ENCODE assay signal across 1 cellular context in the genomic region with DNA sequence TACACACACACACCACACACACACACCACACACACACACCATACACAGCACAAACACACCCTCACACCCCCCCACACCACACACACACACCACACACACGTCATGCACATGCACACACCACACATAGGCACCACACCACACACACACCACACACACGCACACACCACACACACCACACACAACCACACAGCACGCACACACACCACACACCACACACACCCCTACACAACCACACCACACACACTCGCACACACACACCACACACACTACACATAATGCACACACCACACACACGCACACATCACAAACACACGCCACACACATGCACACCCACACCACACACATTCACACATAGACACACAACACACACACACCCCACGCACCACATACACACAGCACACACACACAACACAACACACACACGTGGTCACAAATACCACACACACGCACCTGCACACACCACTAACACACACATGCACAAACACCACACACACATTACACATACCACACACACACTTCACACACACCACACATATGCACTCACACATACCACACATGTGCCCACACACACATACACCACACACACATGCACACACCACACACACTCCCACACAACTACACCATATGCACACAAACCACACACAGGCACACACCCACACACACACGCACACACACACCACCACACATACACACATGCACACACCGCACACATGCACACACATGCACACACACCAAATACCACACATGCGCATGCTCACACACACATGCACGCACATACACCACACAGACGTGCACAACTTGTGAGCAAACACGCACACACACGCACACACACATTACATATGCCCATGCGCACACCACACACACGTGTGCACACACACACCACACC.
TF ChIP-seq lines count a peak whose summit lies in the region.

No MANE protein-coding gene starts in this region.

TF ChIP-seq in HEK293, 187 proteins besides CTCF, POLR2A, EP300 and RAD21 (continued from another document):
- TF ChIP-seq ZBTB10 (tag by site-specific recombination; IDR thresholded peaks at IDR 0.05), result no peak; the same call in 1 of the 2 replicates
- TF ChIP-seq ZNF701 (tag by site-specific recombination; IDR thresholded peaks at IDR 0.05), result no peak
- TF ChIP-seq ZBTB26 (tag by site-specific recombination; optimal IDR thresholded peaks at IDR 0.05), result peak; percentile 11
- TF ChIP-seq ZNF433 (tag by site-specific recombination; IDR thresholded peaks at IDR 0.05; ENCODE audit: low read depth), result no peak
- TF ChIP-seq MEIS1 (CRISPR knock-in tag; IDR thresholded peaks at IDR 0.05; ENCODE audit: borderline replicate concordance), result no peak
- TF ChIP-seq ZNF184 (tag by site-specific recombination; IDR thresholded peaks at IDR 0.05), result no peak
- TF ChIP-seq ZNF10 (tag by site-specific recombination; IDR thresholded peaks at IDR 0.05), result no peak
- 0 out of 2 replicates have a peak, but pooled peaks have one; percentile 30 for TF ChIP-seq KLF9 (tag by site-specific recombination; IDR thresholded peaks at IDR 0.05; ENCODE audit: low read depth)
- no peak for TF ChIP-seq SCRT2 (tag by site-specific recombination; IDR thresholded peaks at IDR 0.05)
- no peak for TF ChIP-seq ZNF561 (tag by site-specific recombination; IDR thresholded peaks at IDR 0.05; ENCODE audit: borderline replicate concordance)
- TF ChIP-seq ZBTB17 (tag by site-specific recombination; IDR thresholded peaks at IDR 0.05), result no peak
- 0 out of 2 replicates have a peak, but pooled peaks have one; percentile 59 for TF ChIP-seq ZNF48 (tag by site-specific recombination; IDR thresholded peaks at IDR 0.05)
- no peak for TF ChIP-seq INSM2 (tag by site-specific recombination; IDR thresholded peaks at IDR 0.05)
- no peak for TF ChIP-seq ZNF600 (tag by site-specific recombination; IDR thresholded peaks at IDR 0.05)
TF ChIP-seq in HEK293: peak in this region for 11.
